In genomic region chr10:14389981-14390590, GRCh38 we compare ENCODE assay signal across 1 cellular context.
TF ChIP-seq lines count a peak whose summit lies in the region.

No MANE protein-coding gene starts in this region.

TF ChIP-seq in SK-N-SH, 30 proteins besides CTCF, POLR2A, EP300 and RAD21 (continued from another document):
- TF ChIP-seq, protein P1, sequence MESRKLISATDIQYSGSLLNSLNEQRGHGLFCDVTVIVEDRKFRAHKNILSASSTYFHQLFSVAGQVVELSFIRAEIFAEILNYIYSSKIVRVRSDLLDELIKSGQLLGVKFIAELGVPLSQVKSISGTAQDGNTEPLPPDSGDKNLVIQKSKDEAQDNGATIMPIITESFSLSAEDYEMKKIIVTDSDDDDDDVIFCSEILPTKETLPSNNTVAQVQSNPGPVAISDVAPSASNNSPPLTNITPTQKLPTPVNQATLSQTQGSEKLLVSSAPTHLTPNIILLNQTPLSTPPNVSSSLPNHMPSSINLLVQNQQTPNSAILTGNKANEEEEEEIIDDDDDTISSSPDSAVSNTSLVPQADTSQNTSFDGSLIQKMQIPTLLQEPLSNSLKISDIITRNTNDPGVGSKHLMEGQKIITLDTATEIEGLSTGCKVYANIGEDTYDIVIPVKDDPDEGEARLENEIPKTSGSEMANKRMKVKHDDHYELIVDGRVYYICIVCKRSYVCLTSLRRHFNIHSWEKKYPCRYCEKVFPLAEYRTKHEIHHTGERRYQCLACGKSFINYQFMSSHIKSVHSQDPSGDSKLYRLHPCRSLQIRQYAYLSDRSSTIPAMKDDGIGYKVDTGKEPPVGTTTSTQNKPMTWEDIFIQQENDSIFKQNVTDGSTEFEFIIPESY (IDR thresholded peaks at IDR 0.05; ENCODE audit: borderline replicate concordance, low read depth) = no peak
- TF ChIP-seq GABPA (IDR thresholded peaks at IDR 0.05; ENCODE audit: low read depth) (no peak), CHD2 (IDR thresholded peaks at IDR 0.05; ENCODE audit: low read length, partially characterized antibody) (no peak), FOSL2 (IDR thresholded peaks at IDR 0.05; ENCODE audit: borderline replicate concordance, low read depth) (no peak)
